Comparison of ENCODE assay signal across 9 cellular contexts in the genomic region with DNA sequence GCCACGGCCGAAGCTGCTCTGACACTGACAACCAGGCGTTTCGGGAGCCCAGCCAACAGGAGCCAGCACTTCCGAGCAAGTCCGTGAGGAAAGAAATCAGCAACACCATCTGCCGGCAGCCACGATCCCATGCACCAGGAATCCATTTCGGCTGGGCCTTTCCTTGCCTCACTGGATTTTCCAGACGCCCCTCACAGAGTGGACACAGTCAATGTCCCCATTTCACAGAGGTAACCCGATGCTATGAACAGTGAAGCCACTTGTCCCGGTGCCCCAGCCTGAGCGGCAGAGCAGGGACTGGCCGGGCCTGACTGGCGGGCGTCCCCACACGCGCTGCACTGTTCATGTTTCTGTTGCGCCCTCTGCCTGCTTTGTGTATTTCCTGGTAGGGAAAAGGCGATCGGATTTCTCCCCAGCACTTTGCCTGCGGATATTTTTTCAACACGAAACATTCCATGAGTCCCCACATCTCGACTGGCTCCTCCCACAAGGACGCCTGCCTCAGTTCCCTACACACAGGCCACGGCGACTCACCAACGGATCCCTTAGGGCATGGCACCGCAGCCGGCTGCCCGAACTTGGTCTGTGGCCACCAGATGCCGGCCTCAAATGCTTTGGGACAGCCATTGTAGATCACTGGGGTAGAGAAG. TPM values are rescaled to one million over a fixed set of nuclear protein-coding genes. Genes with fewer than 3 reads are reported as not detected.
A peak's percentile ranks its signal among the peaks of the same experiment; 100 is the strongest.
DNase-seq lines count a peak whose midpoint lies in the region; ATAC-seq and TF ChIP-seq lines count a peak whose summit lies in the region.
"Had no signal": no experiment of that assay in that cellular context is flagged by ENCODE, and none has a peak within 500 bp of the region (broad histone marks: within the 10 kb centered on the region; RNA-seq: fewer than 3 reads in every experiment).

No MANE protein-coding gene starts in this region.

- peak overlapping the region; percentile 90 for H2AK5ac ChIP-seq in neuronal stem cell (ENCODE audit: low read depth, low read length)

- peak overlapping the region; percentile 41 for H3K4ac ChIP-seq in neuronal stem cell (ENCODE audit: low read length)

- peak overlapping the region; percentile 18 for H3K23ac ChIP-seq in neuronal stem cell (ENCODE audit: low read depth, low read length, poor library complexity)

- H2BK5ac ChIP-seq in neuronal stem cell (ENCODE audit: low read length), result peak overlapping the region; percentile 11

- H3K79me1 ChIP-seq in neuronal stem cell (ENCODE audit: low read depth, low read length), result no peaks in the 10 kb centered on the region

- DNase-seq in DMS 273 treated with DMSO at 0.1 percent for 48 hours (lab: John Stamatoyannopoulos, UW) (peak; percentile 58), PC-3 (peak; percentile 63), fibroblast of lung (ENCODE audit: low read depth in 2 of 2) (peak; percentile 24 to 68), neuronal stem cell (ENCODE audit: low spot score) (no peak), COLO829 (ENCODE audit: low spot score) (no peak), T-helper 2 cell (no peak), SKM-1 (lab: John Stamatoyannopoulos, UW; ENCODE audit: unreplicated experiment) (no peak)
- DNase-seq: NCI-H1417 treated with DMSO at 0.1 percent for 48 hours had no signal

- H2BK12ac ChIP-seq in neuronal stem cell (ENCODE audit: low read length), result peak overlapping the region; percentile 34

- no peaks in the 10 kb centered on the region for H3K9me2 ChIP-seq in PC-3 (replicated peaks; ENCODE audit: low read length)

- H3K36me3 ChIP-seq in PC-3 (ENCODE audit: low read depth, low read length), result no peaks in the 10 kb centered on the region
- H3K36me3 ChIP-seq in fibroblast of lung (ENCODE audit: control insufficient read depth, insufficient read depth, low read length), result no peaks in the 10 kb centered on the region
- peaks cover 2 to 34% of the 10 kb centered on the region in 2 donors for H3K36me3 ChIP-seq in neuronal stem cell (replicated peaks in 1 of 2; ENCODE audit: control insufficient read depth in 2 of 2, insufficient read depth in 2 of 2, low read length in 2 of 2)

- H3K9ac ChIP-seq in PC-3 (ENCODE audit: low read length), result peak overlapping the region; percentile 66
- H3K9ac ChIP-seq in fibroblast of lung (ENCODE audit: insufficient read depth, low read length), result peak overlapping the region; percentile 7
- peak overlapping the region; percentile 4 for H3K9ac ChIP-seq in neuronal stem cell (ENCODE audit: low read depth, low read length, poor library complexity)

- POLR2A ChIA-PET in PC-3 (lab: Charles Lee; ENCODE audit: unreplicated experiment), result no interaction called here

- H3K4me2 ChIP-seq in PC-3 (ENCODE audit: low read length) (peak overlapping the region; percentile 84), fibroblast of lung (ENCODE audit: extremely low read depth, insufficient read depth, low read length) (peak overlapping the region; percentile 64), neuronal stem cell (ENCODE audit: insufficient read depth, low read length, poor library complexity, severe bottlenecking) (no peak overlapping the region)

- no peaks in the 10 kb centered on the region for H4K20me1 ChIP-seq in PC-3 (ENCODE audit: low read length)
- H4K20me1 ChIP-seq in fibroblast of lung (ENCODE audit: control insufficient read depth, extremely low read depth, insufficient read depth, low read length), result no peaks in the 10 kb centered on the region

- intact Hi-C loops in PC-3 (cut with micrococcal nuclease), result no loop called here

- no peak overlapping the region for H2BK15ac ChIP-seq in neuronal stem cell (ENCODE audit: low read length)

- CTCF ChIA-PET in PC-3 (lab: Charles Lee), result no interaction called here

- H3K79me2 ChIP-seq in PC-3 (ENCODE audit: low read length) (no peaks in the 10 kb centered on the region), fibroblast of lung (ENCODE audit: control insufficient read depth, insufficient read depth, low read length) (no peaks in the 10 kb centered on the region)

- no peaks in the 10 kb centered on the region for H3K27me3 ChIP-seq in PC-3 (ENCODE audit: low read length)
- H3K27me3 ChIP-seq in fibroblast of lung (ENCODE audit: control insufficient read depth, insufficient read depth, low read length), result no peaks in the 10 kb centered on the region
- no peaks in the 10 kb centered on the region for H3K27me3 ChIP-seq in neuronal stem cell (ENCODE audit: control insufficient read depth in 3 of 3, insufficient read depth in 3 of 3, low read depth in 1 of 3, low read length in 3 of 3)

- peak; percentile 58 for TF ChIP-seq CTCF in PC-3 (conservative IDR thresholded peaks at IDR 0.05; ENCODE audit: low read depth, low read length)
- TF ChIP-seq CTCF in fibroblast of lung (conservative IDR thresholded peaks at IDR 0.05 in 1 of 2, IDR thresholded peaks at IDR 0.05 in 1 of 2; ENCODE audit: low read depth in 1 of 2, low read length in 2 of 2), result peak; percentile 57 to 68

- H3K27ac ChIP-seq in PC-3 (ENCODE audit: low read length) (peak overlapping the region; percentile 56), fibroblast of lung (ENCODE audit: insufficient read depth, low read length) (no peak overlapping the region), neuronal stem cell (replicated peaks; ENCODE audit: low read length) (no peak overlapping the region)

- no peaks in the 10 kb centered on the region for H3F3A ChIP-seq in PC-3 (ENCODE audit: low read length, unreplicated experiment)

- no TSS peak for BruUV-seq in PC-3 (replicated peaks; lab: Mats Ljungman, UMichigan)

- H3K4me3 ChIP-seq in PC-3 (ENCODE audit: low read length) (peak overlapping the region; percentile 61; the same call in 1 of the 2 replicates), fibroblast of lung (replicated peaks in 1 of 4; ENCODE audit: control extremely low read depth in 1 of 4, insufficient read depth in 1 of 4, low read depth in 3 of 4, low read length in 4 of 4) (peak overlapping the region in 1 of 4 experiments; percentile 17), neuronal stem cell (ENCODE audit: low read length in 2 of 2) (no peak overlapping the region)

- no CpG with 5 or more reads among the region's 32 CpGs for WGBS in neuronal stem cell (ENCODE audit: extremely low coverage in 2 of 2, insufficient read length in 2 of 2, insufficient replicate concordance in 1 of 2), 2 donors

- peak overlapping the region; percentile 82 for H2AFZ ChIP-seq in PC-3 (ENCODE audit: low read length)
- H2AFZ ChIP-seq in fibroblast of lung (ENCODE audit: low read length), result peak overlapping the region; percentile 92
- H2AFZ ChIP-seq in neuronal stem cell (ENCODE audit: low read length), result no peak overlapping the region

- H3K4me1 ChIP-seq in PC-3 (ENCODE audit: insufficient read depth, low read length) (peaks cover 8% of the 10 kb centered on the region; the same call in 1 of the 2 replicates), fibroblast of lung (ENCODE audit: control insufficient read depth, extremely low read depth, insufficient read depth, low read length) (no peaks in the 10 kb centered on the region), neuronal stem cell (ENCODE audit: control insufficient read depth in 2 of 2, insufficient read depth in 1 of 2, low read depth in 1 of 2, low read length in 2 of 2) (no peaks in the 10 kb centered on the region)

- H2BK120ac ChIP-seq in neuronal stem cell (ENCODE audit: low read depth, low read length), result peak overlapping the region; percentile 55

- H3K9me3 ChIP-seq in PC-3 (ENCODE audit: low read length) (no peaks in the 10 kb centered on the region), fibroblast of lung (ENCODE audit: control insufficient read depth, insufficient read depth, low read depth, low read length) (no peaks in the 10 kb centered on the region), neuronal stem cell (replicated peaks in 1 of 2; ENCODE audit: control insufficient read depth in 2 of 2, insufficient read depth in 1 of 2, low read depth in 1 of 2, low read length in 2 of 2) (peaks cover 0 to 2% of the 10 kb centered on the region in 2 donors)

- H4K91ac ChIP-seq in neuronal stem cell (ENCODE audit: low read depth, low read length, poor library complexity), result no peak overlapping the region

- peak overlapping the region; percentile 76 for H3K14ac ChIP-seq in neuronal stem cell (ENCODE audit: low read length)

- H3K18ac ChIP-seq in neuronal stem cell (ENCODE audit: low read length), result peak overlapping the region; percentile 84

- H4K8ac ChIP-seq in neuronal stem cell (ENCODE audit: low read depth, low read length), result no peak overlapping the region

- peak; percentile 92 for ATAC-seq in PC-3
- ATAC-seq in HG03571 (IDR thresholded peaks at IDR 0.05; ENCODE audit: unreplicated experiment), result no peak

RNA-seq across cellular contexts. Expression of a gene that starts 55.3 kb away (rescaled TPM):
- total RNA-seq in PC-3 (2014; rRNA removed) (63.5 and 63.6 TPM in 2 replicates), fibroblast of lung (20.5 and 22.1 TPM in 2 replicates)
- polyA plus RNA-seq in fibroblast of lung, result 18.4 and 21.9 TPM in 2 replicates
- 20.3 and 25.5 TPM in 2 replicates for polyA plus RNA-seq in fibroblast of lung (2012)
- 6.2 and 15.4 TPM in 2 replicates for polyA minus RNA-seq in fibroblast of lung (ENCODE audit: low replicate concordance)
- polyA plus RNA-seq in neuronal stem cell (2013, experiment 1 of 2), result 30.9 TPM
- 33.3 TPM for polyA plus RNA-seq in neuronal stem cell (2013, experiment 2 of 2)

Comparison
In these comparisons a context has a peak if more than half of its experiments do, and no peak if none do; other contexts are left out.
1. DNase-seq: peak in DMS 273 treated with DMSO at 0.1 percent for 48 hours (single experiment), PC-3 (single experiment) and fibroblast of lung (2 of 2); none in neuronal stem cell (single experiment), COLO829 (single experiment), T-helper 2 cell (0 of 5) and SKM-1 (single experiment).
2. H3K9ac ChIP-seq: peak in every context shown above with its lines; median percentile 66 in PC-3; 7 in fibroblast of lung; 4 in neuronal stem cell.